Comparison of ENCODE assay signal across 10 cellular contexts in the genomic region with DNA sequence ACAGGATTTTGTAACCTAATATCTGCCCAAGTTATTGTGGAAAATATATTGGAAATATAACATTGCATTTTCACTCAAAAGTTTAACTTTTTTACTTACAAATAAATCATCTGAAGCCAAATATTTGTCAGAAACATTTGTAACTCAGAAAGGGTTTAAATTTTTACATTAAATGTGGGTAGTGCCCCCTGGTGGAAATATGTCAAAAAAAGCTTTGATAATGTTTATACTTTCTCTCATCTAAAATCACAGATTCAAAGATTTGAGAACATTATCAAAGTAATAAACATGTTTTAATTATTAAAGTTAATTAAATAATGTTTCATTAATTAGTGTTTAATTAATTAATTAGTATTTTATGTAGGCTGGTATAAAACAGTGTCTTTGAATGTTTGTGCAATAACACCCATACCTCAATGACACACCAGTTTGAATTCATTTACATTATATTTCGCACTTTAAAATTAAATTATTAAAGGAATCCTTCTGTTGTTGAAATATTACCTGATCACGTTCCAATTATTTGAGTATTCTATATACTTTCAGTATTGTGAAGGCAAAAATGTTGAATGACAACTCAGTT.
DNase-seq lines count a peak whose midpoint lies in the region; TF ChIP-seq lines count a peak whose summit lies in the region.
"Had no signal": no experiment of that assay in that cellular context is flagged by ENCODE, and none has a peak within 500 bp of the region (broad histone marks: within the 10 kb centered on the region; RNA-seq: fewer than 3 reads in every experiment).

No MANE protein-coding gene starts in this region.

- H3K27me3 ChIP-seq in adipocyte (replicated peaks; ENCODE audit: control insufficient read depth, insufficient read depth, low read length) = no peaks in the 10 kb centered on the region
- H3K27me3 ChIP-seq: SJCRH30 had no signal

- no peak overlapping the region for H3K27ac ChIP-seq in coronary artery
- H3K27ac ChIP-seq: SJCRH30 had no signal

- H3K4me1 ChIP-seq in adipocyte (ENCODE audit: control insufficient read depth, insufficient read depth, low read length) = no peaks in the 10 kb centered on the region
- H3K4me1 ChIP-seq: SJCRH30 had no signal

- DNase-seq in DMS153 treated with DMSO at 0.1 percent for 48 hours (lab: John Stamatoyannopoulos, UW; ENCODE audit: unreplicated experiment) (peak; percentile 8), Kasumi-1 (lab: John Stamatoyannopoulos, UW) (peak; percentile 17 to 54), adipocyte (ENCODE audit: low read depth) (peak; percentile 34), medulla oblongata (ENCODE audit: extremely low spot score) (peak; percentile 28), ecto neural progenitor cell (ENCODE audit: low spot score) (no peak), coronary artery (ENCODE audit: low spot score) (no peak), H4 (ENCODE audit: low spot score) (no peak)
- DNase-seq in NK-92 treated with Interleukin-12 subunit alpha and Interleukin-12 subunit beta, amount 100 ng/mL, for 24 hours (lab: John Stamatoyannopoulos, UW) = no peak
- DNase-seq: stimulated activated CD4-positive, alpha-beta T cell treated with anti-CD3 and anti-CD28 coated beads, Interleukin-4, amount 100 ng/mL, for 4 hours had no signal

- H3K9me3 ChIP-seq in adipocyte (ENCODE audit: control insufficient read depth, low read length) = no peaks in the 10 kb centered on the region
- H3K9me3 ChIP-seq: SJCRH30 had no signal

- TF ChIP-seq CTCF in coronary artery (IDR thresholded peaks at IDR 0.05) = no peak

- H3K9ac ChIP-seq in adipocyte (ENCODE audit: low read length) = no peak overlapping the region

- no peak overlapping the region for H3K4me3 ChIP-seq in adipocyte (ENCODE audit: low read length)
- H3K4me3 ChIP-seq in coronary artery = no peak overlapping the region
- H3K4me3 ChIP-seq: SJCRH30 had no signal

- H3K36me3 ChIP-seq in adipocyte (ENCODE audit: control insufficient read depth, insufficient read depth, low read length, severe bottlenecking) = no peaks in the 10 kb centered on the region
- H3K36me3 ChIP-seq: SJCRH30 had no signal

Comparison
In these comparisons a context has a peak if more than half of its experiments do, and no peak if none do; other contexts are left out.
1. DNase-seq: peak in DMS153 treated with DMSO at 0.1 percent for 48 hours (single experiment), Kasumi-1 (2 of 2), adipocyte (single experiment) and medulla oblongata (single experiment); none in ecto neural progenitor cell (single experiment), coronary artery (single experiment), H4 (single experiment) and NK-92 treated with Interleukin-12 subunit alpha and Interleukin-12 subunit beta, amount 100 ng/mL, for 24 hours (single experiment).